In the genomic region with DNA sequence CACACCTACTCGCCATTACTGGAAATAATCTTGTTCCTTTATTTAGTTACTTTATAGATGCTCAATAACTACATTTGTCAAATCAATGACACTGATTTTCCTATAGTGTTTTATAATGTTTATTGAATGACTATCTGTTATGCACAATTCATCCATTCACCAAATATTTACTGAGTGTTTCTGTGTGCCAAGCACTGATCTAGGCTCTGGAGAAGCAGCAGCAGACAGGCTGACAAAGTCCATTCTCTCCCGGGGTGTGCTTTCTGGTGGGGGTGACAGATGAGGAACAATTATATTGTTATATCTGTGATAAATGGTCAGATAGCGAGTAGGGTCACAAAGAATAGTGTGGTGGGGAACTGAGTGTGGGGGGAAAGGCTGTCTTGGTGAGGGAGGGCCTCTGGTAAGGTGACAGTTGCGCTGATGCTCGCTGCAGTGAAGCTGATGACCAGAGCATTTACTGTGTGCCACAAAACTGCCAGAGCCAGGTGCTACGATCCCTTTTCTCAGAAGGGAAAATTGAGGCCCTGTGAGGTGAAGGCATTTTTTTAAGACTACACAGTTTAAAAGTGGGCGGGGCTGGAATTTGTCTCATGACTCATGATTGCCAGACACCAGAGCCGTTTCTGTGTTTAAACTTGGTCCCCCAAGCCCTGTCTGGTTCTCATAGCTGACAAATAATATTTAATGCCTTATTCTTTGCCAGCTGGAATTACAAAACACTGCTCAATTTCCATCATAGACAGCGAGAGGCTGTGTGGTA, we compare ENCODE assay signal across 1 cellular context.
TF ChIP-seq lines count a peak whose summit lies in the region.

No MANE protein-coding gene starts in this region.

TF ChIP-seq in WTC11, 78 proteins besides CTCF, POLR2A, EP300 and RAD21 (continued from another document):
- TF ChIP-seq ZNF532 (CRISPR knock-in tag; IDR thresholded peaks at IDR 0.05; ENCODE audit: borderline replicate concordance) (no peak), IRF2 (CRISPR knock-in tag; IDR thresholded peaks at IDR 0.05; ENCODE audit: borderline replicate concordance, low read depth) (no peak), PRDM15 (CRISPR knock-in tag; IDR thresholded peaks at IDR 0.05) (no peak), NFATC4 (CRISPR knock-in tag; IDR thresholded peaks at IDR 0.05) (no peak), ZNF219 (CRISPR knock-in tag; IDR thresholded peaks at IDR 0.05; ENCODE audit: borderline replicate concordance) (no peak), ATF1 (CRISPR knock-in tag; IDR thresholded peaks at IDR 0.05) (no peak), MLX (CRISPR knock-in tag; IDR thresholded peaks at IDR 0.05) (no peak)
- TF ChIP-seq, protein P1, sequence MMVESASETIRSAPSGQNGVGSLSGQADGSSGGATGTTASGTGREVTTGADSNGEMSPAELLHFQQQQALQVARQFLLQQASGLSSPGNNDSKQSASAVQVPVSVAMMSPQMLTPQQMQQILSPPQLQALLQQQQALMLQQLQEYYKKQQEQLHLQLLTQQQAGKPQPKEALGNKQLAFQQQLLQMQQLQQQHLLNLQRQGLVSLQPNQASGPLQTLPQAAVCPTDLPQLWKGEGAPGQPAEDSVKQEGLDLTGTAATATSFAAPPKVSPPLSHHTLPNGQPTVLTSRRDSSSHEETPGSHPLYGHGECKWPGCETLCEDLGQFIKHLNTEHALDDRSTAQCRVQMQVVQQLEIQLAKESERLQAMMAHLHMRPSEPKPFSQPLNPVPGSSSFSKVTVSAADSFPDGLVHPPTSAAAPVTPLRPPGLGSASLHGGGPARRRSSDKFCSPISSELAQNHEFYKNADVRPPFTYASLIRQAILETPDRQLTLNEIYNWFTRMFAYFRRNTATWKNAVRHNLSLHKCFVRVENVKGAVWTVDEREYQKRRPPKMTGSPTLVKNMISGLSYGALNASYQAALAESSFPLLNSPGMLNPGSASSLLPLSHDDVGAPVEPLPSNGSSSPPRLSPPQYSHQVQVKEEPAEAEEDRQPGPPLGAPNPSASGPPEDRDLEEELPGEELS (CRISPR knock-in tag; IDR thresholded peaks at IDR 0.05), result no peak
- TF ChIP-seq, protein P2, sequence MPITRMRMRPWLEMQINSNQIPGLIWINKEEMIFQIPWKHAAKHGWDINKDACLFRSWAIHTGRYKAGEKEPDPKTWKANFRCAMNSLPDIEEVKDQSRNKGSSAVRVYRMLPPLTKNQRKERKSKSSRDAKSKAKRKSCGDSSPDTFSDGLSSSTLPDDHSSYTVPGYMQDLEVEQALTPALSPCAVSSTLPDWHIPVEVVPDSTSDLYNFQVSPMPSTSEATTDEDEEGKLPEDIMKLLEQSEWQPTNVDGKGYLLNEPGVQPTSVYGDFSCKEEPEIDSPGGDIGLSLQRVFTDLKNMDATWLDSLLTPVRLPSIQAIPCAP (CRISPR knock-in tag; IDR thresholded peaks at IDR 0.05), result no peak
TF ChIP-seq in WTC11: peak in this region for 0.
